ENCODE assay signal across 8 cellular contexts in genomic region chr9:114382951-114383865, GRCh38.
DNase-seq lines count a peak whose midpoint lies in the region; TF ChIP-seq lines count a peak whose summit lies in the region.

No MANE protein-coding gene starts in this region.

- no peak overlapping the region for H3K4me3 ChIP-seq in WERI-Rb-1 (ENCODE audit: low read depth, low read length)
- H3K4me3 ChIP-seq in mucosa of rectum (ENCODE audit: low read length in 2 of 2): peak overlapping the region; percentile 25 to 34

- H3K9me3 ChIP-seq in WERI-Rb-1 (ENCODE audit: severe bottlenecking) (peaks cover 3% of the 10 kb centered on the region), mucosa of rectum (ENCODE audit: control insufficient read depth in 2 of 2, low read length in 2 of 2) (no peaks in the 10 kb centered on the region)

- TF ChIP-seq CTCF in WERI-Rb-1 (IDR thresholded peaks at IDR 0.05; ENCODE audit: low read depth, low read length): peak; percentile 43

- H3K4me1 ChIP-seq in mucosa of rectum (ENCODE audit: control insufficient read depth in 2 of 2, insufficient read depth in 2 of 2, low read length in 2 of 2): peaks cover 34 to 40% of the 10 kb centered on the region in 2 donors

- peak; percentile 74 for DNase-seq in SIG-M5 treated with dmso at 0.1 percent for 504 hours (lab: John Stamatoyannopoulos, UW; ENCODE audit: unreplicated experiment)
- DNase-seq in SIG-M5 (lab: John Stamatoyannopoulos, UW): no peak
- DNase-seq in WERI-Rb-1: peak; percentile 44
- peak; percentile 70 for DNase-seq in central memory CD4-positive, alpha-beta T cell
- peak; percentile 74 for DNase-seq in stimulated activated naive CD4-positive, alpha-beta T cell treated with Interleukin-2 at 50 U/mL for 16 hours (lab: John Stamatoyannopoulos, UW)
- DNase-seq in COR-L47 (lab: John Stamatoyannopoulos, UW): no peak
- DNase-seq in AG08396 (ENCODE audit: low spot score): no peak

- H3K36me3 ChIP-seq in WERI-Rb-1 (peaks cover 73% of the 10 kb centered on the region), mucosa of rectum (ENCODE audit: control insufficient read depth in 2 of 2, insufficient read depth in 2 of 2, low read length in 2 of 2) (peaks cover 21 to 30% of the 10 kb centered on the region in 2 donors)

- peak overlapping the region; percentile 93 for H3K27ac ChIP-seq in WERI-Rb-1
- peak overlapping the region; percentile 69 to 90 for H3K27ac ChIP-seq in mucosa of rectum (ENCODE audit: low read depth in 2 of 2, low read length in 2 of 2)

- no peaks in the 10 kb centered on the region for H3K27me3 ChIP-seq in WERI-Rb-1 (ENCODE audit: insufficient read depth, low read depth, severe bottlenecking)
- no peaks in the 10 kb centered on the region for H3K27me3 ChIP-seq in mucosa of rectum (ENCODE audit: control insufficient read depth in 2 of 2, insufficient read depth in 2 of 2, low read length in 2 of 2)

- H3K9ac ChIP-seq in mucosa of rectum (ENCODE audit: low read depth in 1 of 2, low read length in 2 of 2): peak overlapping the region; percentile 32 to 57

Comparison
In these comparisons a context has a peak if more than half of its experiments do, and no peak if none do; other contexts are left out.
1. DNase-seq: peak in SIG-M5 treated with dmso at 0.1 percent for 504 hours (single experiment), WERI-Rb-1 (single experiment), central memory CD4-positive, alpha-beta T cell (single experiment) and stimulated activated naive CD4-positive, alpha-beta T cell treated with Interleukin-2 at 50 U/mL for 16 hours (single experiment); none in SIG-M5 (single experiment), COR-L47 (single experiment) and AG08396 (single experiment).